Comparison of ENCODE assay signal across 9 cellular contexts in genomic region chr1:157139125-157139524, GRCh38. TPM values are rescaled to one million over a fixed set of nuclear protein-coding genes. Genes with fewer than 3 reads are reported as not detected.
DNase-seq lines count a peak whose midpoint lies in the region; ATAC-seq, FAIRE-seq and TF ChIP-seq lines count a peak whose summit lies in the region.
"Had no signal": no experiment of that assay in that cellular context is flagged by ENCODE, and none has a peak within 500 bp of the region (broad histone marks: within the 10 kb centered on the region; RNA-seq: fewer than 3 reads in every experiment).

No MANE protein-coding gene starts in this region.

- TF ChIP-seq EP300 in HepG2 (IDR thresholded peaks at IDR 0.05; ENCODE audit: low read depth in 2 of 2, low read length in 2 of 2) (no peak), HepG2 (CRISPR knock-in tag; IDR thresholded peaks at IDR 0.05; ENCODE audit: borderline replicate concordance) (no peak)

- TF ChIP-seq RAD21 in HepG2 (CRISPR knock-in tag; IDR thresholded peaks at IDR 0.05) = no peak

- TF ChIP-seq CTCF in ascending aorta (IDR thresholded peaks at IDR 0.05) (no peak), HepG2 (CRISPR knock-in tag; IDR thresholded peaks at IDR 0.05) (no peak), thyroid gland (IDR thresholded peaks at IDR 0.05) (no peak)

- H3K9ac ChIP-seq in HepG2 (ENCODE audit: insufficient read depth, low read depth, low read length) = peak overlapping the region; percentile 89

- peaks cover 19% of the 10 kb centered on the region in 2 donors for H3K36me3 ChIP-seq in ascending aorta
- H3K36me3 ChIP-seq in HepG2 (replicated peaks in 1 of 2; ENCODE audit: control insufficient read depth in 1 of 2, insufficient read depth in 2 of 2, low read length in 2 of 2) = peaks cover 10 to 21% of the 10 kb centered on the region in 2 experiments
- H3K36me3 ChIP-seq in thyroid gland = peaks cover 18 to 19% of the 10 kb centered on the region in 2 donors

- no TSS peak for BruUV-seq in HepG2 (replicated peaks; lab: Mats Ljungman, UMichigan)

- intact Hi-C loops in ascending aorta (cut with DNase I) = loop anchor here (2.0 to 10.0 kb wide), 2 partner anchors 94 to 374 kb away; partner anchors contain the start of genes ARHGEF11 and PRCC
- intact Hi-C loops in HepG2 (cut with micrococcal nuclease; ENCODE audit: unreplicated experiment) = loop anchor here (5.0 kb wide), 1 partner anchor 47 kb away; no protein-coding TSS in a partner anchor
- intact Hi-C loops in thyroid gland (cut with DNase I) = no loop called here

- H3K4me1 ChIP-seq in ascending aorta = peaks cover 5 to 16% of the 10 kb centered on the region in 2 donors
- H3K4me1 ChIP-seq in HepG2 (ENCODE audit: insufficient read depth, low read length) = peaks cover 33% of the 10 kb centered on the region
- H3K4me1 ChIP-seq in thyroid gland = peaks cover 16 to 21% of the 10 kb centered on the region in 2 donors

- H3K4me2 ChIP-seq in HepG2 (ENCODE audit: low read depth, low read length) = peak overlapping the region; percentile 89

- H3K27me3 ChIP-seq in ascending aorta (no peaks in the 10 kb centered on the region), HepG2 (ENCODE audit: control insufficient read depth in 1 of 2, insufficient read depth in 2 of 2, low read length in 2 of 2) (no peaks in the 10 kb centered on the region; a peak in 1 of 5 replicates), thyroid gland (no peaks in the 10 kb centered on the region)

- H3K9me3 ChIP-seq in ascending aorta (no peaks in the 10 kb centered on the region), HepG2 (ENCODE audit: low read length) (no peaks in the 10 kb centered on the region), thyroid gland (no peaks in the 10 kb centered on the region)

- peaks cover 18% of the 10 kb centered on the region for H3K36me3 Mint-ChIP-seq in activated T-cell treated with anti-CD3 and anti-CD28 coated beads, Interleukin-2, amount 50 U/mL, for 4 hours (ENCODE audit: insufficient read depth)

- H3K27me3 Mint-ChIP-seq in activated T-cell treated with anti-CD3 and anti-CD28 coated beads, Interleukin-2, amount 50 U/mL, for 4 hours (ENCODE audit: low read depth) = no peaks in the 10 kb centered on the region

- CTCF ChIA-PET in HepG2 (lab: Yijun Ruan, JAX; ENCODE audit: low intra/inter-chr PET ratio, low total read pairs) = no interaction called here

- in situ Hi-C loops in HepG2 (cut with HindIII; ENCODE audit: extremely low pct_ligation_motif_present, low pct_unique_long_range_greater_than_20kb) = no loop called here

- no peak for TF ChIP-seq POLR2A in HepG2 (IDR thresholded peaks at IDR 0.05; ENCODE audit: insufficient read depth in 1 of 2, low read depth in 2 of 2, low read length in 2 of 2)
- TF ChIP-seq POLR2A in thyroid gland (IDR thresholded peaks at IDR 0.05) = no peak

- H4K20me1 ChIP-seq in HepG2 (ENCODE audit: insufficient read depth, low read length) = peaks cover 9% of the 10 kb centered on the region; the same call in 1 of the 2 replicates

- no peaks in the 10 kb centered on the region for H3K9me3 Mint-ChIP-seq in activated T-cell treated with anti-CD3 and anti-CD28 coated beads, Interleukin-2, amount 50 U/mL, for 4 hours

- peaks cover 59% of the 10 kb centered on the region for H3K4me1 Mint-ChIP-seq in activated T-cell treated with anti-CD3 and anti-CD28 coated beads, Interleukin-2, amount 50 U/mL, for 4 hours (ENCODE audit: low read depth)

- WGBS in HepG2 (ENCODE audit: low lambda C conversion rate) = 2% methylated on average over 7 of the region's 7 CpGs
- 36 to 40% methylated on average over 7 of the region's 7 CpGs for WGBS in thyroid gland, 2 donors

- ATAC-seq in activated T-cell treated with anti-CD3 and anti-CD28 coated beads, Interleukin-2, amount 50 U/mL, for 4 hours = no peak
- no peak for ATAC-seq in HepG2

- H3K4me3 Mint-ChIP-seq in activated T-cell treated with anti-CD3 and anti-CD28 coated beads, Interleukin-2, amount 50 U/mL, for 4 hours = peak overlapping the region; percentile 98

- DNase-seq in activated T-cell treated with anti-CD3 and anti-CD28 coated beads, Interleukin-2, amount 50 U/mL, for 4 hours = no peak
- DNase-seq in activated T-cell treated with anti-CD3 and anti-CD28 coated beads, Interleukin-2, amount 50 U/mL, for 48 hours = no peak
- DNase-seq in ascending aorta (ENCODE audit: low spot score in 2 of 2) (no peak), HepG2 (ENCODE audit: low spot score) (no peak), thyroid gland (no peak), NCI-H2107 treated with DMSO at 0.1 percent for 48 hours (lab: John Stamatoyannopoulos, UW; ENCODE audit: unreplicated experiment) (no peak), dedifferentiated amniotic fluid mesenchymal stem cell (ENCODE audit: extremely low spot score) (no peak), DMS79 treated with DMSO at 0.1 percent for 48 hours (lab: John Stamatoyannopoulos, UW) (no peak)

- peak overlapping the region; percentile 80 to 98 for H3K4me3 ChIP-seq in ascending aorta
- peak overlapping the region; percentile 91 to 99 (median 97) for H3K4me3 ChIP-seq in HepG2 (replicated peaks in 1 of 3; ENCODE audit: insufficient read depth in 1 of 3, low read depth in 2 of 3, low read length in 3 of 3)
- H3K4me3 ChIP-seq in thyroid gland (replicated peaks in 1 of 3) = peak overlapping the region in 1 of 3 donors; percentile 82

- FAIRE-seq in HepG2 (lab: Jason Lieb, UNC) = no peak
- FAIRE-seq: HTR-8/SVneo had no signal

- H3K79me2 ChIP-seq in HepG2 (ENCODE audit: insufficient read depth, low read length) = peaks cover 21% of the 10 kb centered on the region

- H3K27ac ChIP-seq in ascending aorta (peak overlapping the region; percentile 96 to 97), HepG2 (ENCODE audit: extremely low read length, insufficient read depth, low read length) (peak overlapping the region; percentile 84), thyroid gland (peak overlapping the region; percentile 93 to 98 (median 93))

- POLR2A ChIA-PET in HepG2 (lab: Yijun Ruan, JAX) = interaction anchor here (1.2 kb wide), 1 partner anchor 16 kb away, joined by 7 read pairs; no protein-coding TSS in a partner anchor

- peak overlapping the region; percentile 23 for H2AFZ ChIP-seq in HepG2 (ENCODE audit: low read length)

TF ChIP-seq in HepG2, 621 proteins besides CTCF, POLR2A, EP300 and RAD21 (continues in another document):
- no peak for TF ChIP-seq HOXD1 (CRISPR knock-in tag; IDR thresholded peaks at IDR 0.05)
- TF ChIP-seq ZNF781 (CRISPR knock-in tag; IDR thresholded peaks at IDR 0.05; ENCODE audit: borderline replicate concordance, not compliant biosample characterization) = peak; percentile 7

RNA-seq across cellular contexts. Expression of gene ETV3, which starts 0.9 kb away (rescaled TPM):
- total RNA-seq in activated T-cell treated with anti-CD3 and anti-CD28 coated beads, Interleukin-2, amount 50 U/mL, for 4 hours = 10 to 100 TPM; 20.3 to 23.5 (median 21.2) TPM
- 9.6 TPM for total RNA-seq in ascending aorta
- 5.8 and 8.5 TPM in 2 replicates for total RNA-seq in HepG2 (2016; rRNA removed; fragmentation: Illumina TruSeq; extraction: Trizol)
- total RNA-seq in HepG2 (2016; cell fraction: cytosol; rRNA removed; fragmentation: Illumina TruSeq; extraction: Trizol; ENCODE audit: low read depth) = 0.81 and 1.4 TPM in 2 replicates
- 5.7 and 7.6 TPM in 2 replicates for total RNA-seq in HepG2 (2016; cell fraction: insoluble cytoplasmic fraction; rRNA removed; fragmentation: Illumina TruSeq; extraction: Trizol)
- total RNA-seq in HepG2 (2016; cell fraction: membrane; rRNA removed; fragmentation: Illumina TruSeq; extraction: Trizol) = 4.0 and 4.1 TPM in 2 replicates
- 8.1 and 8.4 TPM in 2 replicates for total RNA-seq in HepG2 (2016; cell fraction: nucleus; rRNA removed; fragmentation: Illumina TruSeq; extraction: Trizol)
- 4.2 and 4.6 TPM in 2 replicates for polyA plus RNA-seq in HepG2 (2011; rRNA removed)
- polyA plus RNA-seq in HepG2 (2011; cell fraction: cytosol; rRNA removed) = 2.6 and 3.2 TPM in 2 replicates
- 4.0 and 5.1 TPM in 2 replicates for polyA plus RNA-seq in HepG2 (2011; cell fraction: nucleus; rRNA removed)
- polyA plus RNA-seq in HepG2 (2012) = 4.8 and 4.9 TPM in 2 replicates
- 0.11 and 0.12 TPM in 2 replicates for polyA plus RNA-seq in HepG2 (2016; cell fraction: cytosol; fragmentation: Illumina TruSeq; extraction: Trizol; ENCODE audit: low read depth)
- 6.3 and 6.4 TPM in 2 replicates for polyA plus RNA-seq in HepG2 (2016; cell fraction: insoluble cytoplasmic fraction; fragmentation: Illumina TruSeq; extraction: Trizol; ENCODE audit: low read depth)
- 0.88 and 1.1 TPM in 2 replicates for polyA plus RNA-seq in HepG2 (2016; cell fraction: membrane; fragmentation: Illumina TruSeq; extraction: Trizol; ENCODE audit: low read depth)
- 7.2 and 7.6 TPM in 2 replicates for polyA plus RNA-seq in HepG2 (2016; cell fraction: nucleus; fragmentation: Illumina TruSeq; extraction: Trizol; ENCODE audit: insufficient read depth, low read depth)
- 11.8 and 25.1 TPM in 2 replicates for polyA minus RNA-seq in HepG2 (2011; rRNA and poly(A)+ RNA removed; ENCODE audit: low replicate concordance)
- polyA minus RNA-seq in HepG2 (2011; cell fraction: cytosol; rRNA and poly(A)+ RNA removed) = 6.7 and 7.9 TPM in 2 replicates
- polyA minus RNA-seq in HepG2 (2011; cell fraction: nucleus; rRNA and poly(A)+ RNA removed) = 14.3 and 14.7 TPM in 2 replicates
- total RNA-seq in thyroid gland = 10 to 100 TPM; 15.7 to 24.3 (median 16.0) TPM

RNA-seq across cellular contexts. Expression of gene ETV3L, which starts 39.5 kb away (rescaled TPM):
- not detected for total RNA-seq in activated T-cell treated with anti-CD3 and anti-CD28 coated beads, Interleukin-2, amount 50 U/mL, for 4 hours
- not detected for total RNA-seq in ascending aorta
- total RNA-seq in HepG2 (2016; rRNA removed; fragmentation: Illumina TruSeq; extraction: Trizol) = not detected in 2 replicates
- not detected in 2 replicates for total RNA-seq in HepG2 (2016; cell fraction: cytosol; rRNA removed; fragmentation: Illumina TruSeq; extraction: Trizol; ENCODE audit: low read depth)
- not detected in 2 replicates for total RNA-seq in HepG2 (2016; cell fraction: insoluble cytoplasmic fraction; rRNA removed; fragmentation: Illumina TruSeq; extraction: Trizol)
- not detected in 2 replicates for total RNA-seq in HepG2 (2016; cell fraction: membrane; rRNA removed; fragmentation: Illumina TruSeq; extraction: Trizol)
- total RNA-seq in HepG2 (2016; cell fraction: nucleus; rRNA removed; fragmentation: Illumina TruSeq; extraction: Trizol) = not detected in 2 replicates
- polyA plus RNA-seq in HepG2 (2011; rRNA removed) = not detected in 2 replicates
- polyA plus RNA-seq in HepG2 (2011; cell fraction: cytosol; rRNA removed) = not detected in 2 replicates
- not detected in 2 replicates for polyA plus RNA-seq in HepG2 (2011; cell fraction: nucleus; rRNA removed)
- polyA plus RNA-seq in HepG2 (2012) = not detected in 2 replicates
- not detected in 2 replicates for polyA plus RNA-seq in HepG2 (2016; cell fraction: cytosol; fragmentation: Illumina TruSeq; extraction: Trizol; ENCODE audit: low read depth)
- polyA plus RNA-seq in HepG2 (2016; cell fraction: insoluble cytoplasmic fraction; fragmentation: Illumina TruSeq; extraction: Trizol; ENCODE audit: low read depth) = not detected in 2 replicates
- not detected in 2 replicates for polyA plus RNA-seq in HepG2 (2016; cell fraction: membrane; fragmentation: Illumina TruSeq; extraction: Trizol; ENCODE audit: low read depth)
- not detected in 2 replicates for polyA plus RNA-seq in HepG2 (2016; cell fraction: nucleus; fragmentation: Illumina TruSeq; extraction: Trizol; ENCODE audit: insufficient read depth, low read depth)
- not detected in 2 replicates for polyA minus RNA-seq in HepG2 (2011; rRNA and poly(A)+ RNA removed; ENCODE audit: low replicate concordance)
- not detected in 2 replicates for polyA minus RNA-seq in HepG2 (2011; cell fraction: cytosol; rRNA and poly(A)+ RNA removed)
- polyA minus RNA-seq in HepG2 (2011; cell fraction: nucleus; rRNA and poly(A)+ RNA removed) = not detected in 2 replicates
- not detected for total RNA-seq in thyroid gland
